Comparison of ENCODE assay signal across 1 cellular context in the genomic region with DNA sequence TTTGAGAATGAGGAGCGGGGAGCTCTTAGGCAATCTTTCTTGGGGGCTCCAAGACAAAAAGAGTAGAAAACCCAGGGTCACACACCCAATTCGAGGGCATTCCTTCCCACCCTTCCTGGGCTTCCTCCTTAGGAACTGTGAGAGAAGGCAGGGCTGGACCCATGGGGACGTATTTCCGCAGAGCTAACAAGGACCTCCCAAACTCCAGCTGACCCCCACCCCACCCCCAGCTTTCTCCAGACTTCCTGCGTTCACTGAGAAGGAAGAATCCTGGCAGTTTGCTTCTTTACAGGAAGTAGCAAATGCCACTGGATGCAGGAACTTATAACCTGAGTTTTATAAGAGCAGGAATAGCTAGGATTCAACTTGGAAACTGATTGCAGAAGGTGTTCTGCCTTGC.
TF ChIP-seq lines count a peak whose summit lies in the region.

No MANE protein-coding gene starts in this region.

TF ChIP-seq in endothelial cell of umbilical vein, 7 proteins besides CTCF, POLR2A, EP300 and RAD21:
- TF ChIP-seq JUN (IDR thresholded peaks at IDR 0.05; ENCODE audit: borderline replicate concordance, insufficient read depth, insufficient read length, low read depth) (no peak), GATA2 (IDR thresholded peaks at IDR 0.05; ENCODE audit: insufficient read depth, insufficient read length, low read depth, low read length) (no peak), MYC (IDR thresholded peaks at IDR 0.05; ENCODE audit: low read depth, low read length) (no peak)
